In genomic region chr5:64688965-64689364, GRCh38 we compare ENCODE assay signal across 34 cellular contexts. TPM values are rescaled to one million over a fixed set of nuclear protein-coding genes. Genes with fewer than 3 reads are reported as not detected.
"Had no signal": no experiment of that assay in that cellular context is flagged by ENCODE, and none has a peak within 500 bp of the region (broad histone marks: within the 10 kb centered on the region; RNA-seq: fewer than 3 reads in every experiment).

No MANE protein-coding gene starts in this region.

- H3K27ac ChIP-seq: brain microvascular endothelial cell, Peyer's patch, RWPE1 had no signal

- ATAC-seq: activated CD4-positive, alpha-beta T cell treated with anti-CD3 and anti-CD28 coated beads for 36 hours; activated CD4-positive, CD25-positive, alpha-beta regulatory T cell treated with anti-CD3 and anti-CD28 coated beads, Interleukin-2, amount 50 U/mL, for 24 hours; PC-3; Right ventricle myocardium inferior had no signal

- H3K9me3 ChIP-seq: Peyer's patch had no signal

- H3K27ac Mint-ChIP-seq: activated CD4-positive, alpha-beta T cell treated with anti-CD3 and anti-CD28 coated beads for 36 hours; activated CD4-positive, alpha-beta T cell treated with anti-CD3 and anti-CD28 coated beads, Interleukin-2, amount 10 ng/mL, durations not matched to agents 7 days and 5 days; activated naive CD8-positive, alpha-beta T cell treated with anti-CD3 and anti-CD28 coated beads for 36 hours had no signal

- H3K36me3 ChIP-seq: brain microvascular endothelial cell, Peyer's patch had no signal

- H3K4me3 Mint-ChIP-seq: activated CD4-positive, alpha-beta T cell treated with anti-CD3 and anti-CD28 coated beads for 36 hours; activated CD4-positive, alpha-beta T cell treated with anti-CD3 and anti-CD28 coated beads, Interleukin-2, amount 10 ng/mL, durations not matched to agents 7 days and 5 days; activated naive CD8-positive, alpha-beta T cell treated with anti-CD3 and anti-CD28 coated beads for 36 hours had no signal

- H3K36me3 Mint-ChIP-seq: activated naive CD8-positive, alpha-beta T cell treated with anti-CD3 and anti-CD28 coated beads for 36 hours had no signal

- H3K9me3 Mint-ChIP-seq: activated CD4-positive, alpha-beta T cell treated with anti-CD3 and anti-CD28 coated beads, Interleukin-2, amount 10 ng/mL, durations not matched to agents 7 days and 5 days; activated naive CD8-positive, alpha-beta T cell treated with anti-CD3 and anti-CD28 coated beads for 36 hours had no signal

- H3K4me3 ChIP-seq: Peyer's patch had no signal

- H3K27me3 ChIP-seq: Peyer's patch had no signal

- DNase-seq: activated CD4-positive, alpha-beta T cell treated with anti-CD3 and anti-CD28 coated beads for 36 hours; activated CD4-positive, alpha-beta T cell treated with anti-CD3 and anti-CD28 coated beads, Interleukin-2, amount 10 ng/mL, durations not matched to agents 7 days and 5 days; activated CD4-positive, alpha-beta T cell treated with anti-CD3 and anti-CD28 coated beads, Interleukin-2, amount 50 U/mL, for 48 hours; activated CD8-positive, alpha-beta memory T cell treated with anti-CD3 and anti-CD28 coated beads, Interleukin-2, amount 50 U/mL, for 4 hours; activated effector memory CD4-positive, alpha-beta T cell treated with Interleukin-2 at 50 U/mL for 16 hours; activated naive CD4-positive, alpha-beta T cell; activated naive CD4-positive, alpha-beta T cell treated with anti-CD3 and anti-CD28 coated beads, Interleukin-2, amount 50 U/mL, for 16 hours; activated naive CD8-positive, alpha-beta T cell treated with anti-CD3 and anti-CD28 coated beads for 36 hours; activated T-cell treated with anti-CD3 and anti-CD28 coated beads for 4 hours; activated T-cell treated with anti-CD3 and anti-CD28 coated beads, Interleukin-2, amount 50 U/mL, for 48 hours; amniotic stem cell; aorta; brain microvascular endothelial cell; central memory CD4-positive, alpha-beta T cell; Karpas-422; KBM-7; NCI-H1105; NCI-H1417 treated with DMSO at 0.1 percent for 48 hours; NCI-H1930; NCI-H2081 treated with DMSO at 0.1 percent for 48 hours; NCI-H510A; NCI-H526; NCI-H774; PC-3; Peyer's patch; SIG-M5; SW 1271; T-helper 1 cell had no signal

RNA-seq across cellular contexts. Expression of gene SHISAL2B, which starts 1.3 kb away (rescaled TPM):
- total RNA-seq: activated CD4-positive, alpha-beta T cell treated with anti-CD3 and anti-CD28 coated beads for 36 hours; activated CD4-positive, alpha-beta T cell treated with anti-CD3 and anti-CD28 coated beads, Interleukin-2, amount 10 ng/mL, durations not matched to agents 7 days and 5 days; activated naive CD8-positive, alpha-beta T cell treated with anti-CD3 and anti-CD28 coated beads for 36 hours; aorta; cerebellum; MCF 10A; Peyer's patch; Right ventricle myocardium inferior; T-helper 2 cell treated with Interferon-gamma antibody and Interleukin-4, amounts not matched to agents 100 ng/mL and 5 ng/mL, for 36 hours had no signal
- polyA plus RNA-seq: aorta had no signal
